ENCODE assay signal across 8 cellular contexts in genomic region chr16:84144301-84144858, GRCh38. TPM values are rescaled to one million over a fixed set of nuclear protein-coding genes. Genes with fewer than 3 reads are reported as not detected.
DNase-seq lines count a peak whose midpoint lies in the region; ATAC-seq and TF ChIP-seq lines count a peak whose summit lies in the region.

No MANE protein-coding gene starts in this region.

- no peaks in the 10 kb centered on the region for H4K20me1 ChIP-seq in H9 (ENCODE audit: control insufficient read depth, insufficient read depth, insufficient read length)

- H3K9me3 Mint-ChIP-seq in H9 = peaks cover 0 to 9% of the 10 kb centered on the region in 2 experiments; a peak in 1 of 5 replicates

- peaks cover 16 to 23% of the 10 kb centered on the region in 2 experiments for H3K4me1 Mint-ChIP-seq in H9

- no CpG with 5 or more reads among the region's 37 CpGs for WGBS in H9 (ENCODE audit: extremely low coverage, insufficient read length, low lambda C conversion rate)
- 2% methylated on average over 37 of the region's 37 CpGs for WGBS in right cardiac atrium
- WGBS in sigmoid colon, 2 donors = 1% methylated on average over 37 of the region's 37 CpGs

- peaks cover 16% of the 10 kb centered on the region for H3K27me3 Mint-ChIP-seq in H9 (ENCODE audit: low read depth)

- no peak for TF ChIP-seq POLR2A in sigmoid colon (IDR thresholded peaks at IDR 0.05)

- H3K79me2 ChIP-seq in H9 (ENCODE audit: insufficient read depth, low read length) = peaks cover 4% of the 10 kb centered on the region; the same call in 1 of the 2 replicates

- no peak overlapping the region for H3K23ac ChIP-seq in H9 (ENCODE audit: insufficient read length, low read depth, low read length)

- H3K4me1 ChIP-seq in H9 (ENCODE audit: insufficient read depth, low read length) = peaks cover 1% of the 10 kb centered on the region; the same call in 1 of the 2 replicates
- peaks cover 6% of the 10 kb centered on the region for H3K4me1 ChIP-seq in adipocyte (ENCODE audit: control insufficient read depth, insufficient read depth, low read length)
- H3K4me1 ChIP-seq in right cardiac atrium (ENCODE audit: control insufficient read depth, insufficient read depth, low read length) = no peaks in the 10 kb centered on the region
- peaks cover 0 to 29% (median 17%) of the 10 kb centered on the region in 4 donors for H3K4me1 ChIP-seq in sigmoid colon

- no peak overlapping the region for H3K4ac ChIP-seq in H9 (ENCODE audit: low read depth, low read length)

- H2BK20ac ChIP-seq in H9 (ENCODE audit: low read depth, low read length, poor library complexity, severe bottlenecking) = no peak overlapping the region

- no peak overlapping the region for H3K18ac ChIP-seq in H9 (ENCODE audit: insufficient read length, low read depth, low read length)

- no peak overlapping the region for H2BK15ac ChIP-seq in H9 (ENCODE audit: low read depth, low read length)

- H3K56ac ChIP-seq in H9 (ENCODE audit: insufficient read length, low read depth, low read length) = no peak overlapping the region

- intact Hi-C loops in right cardiac atrium (cut with DNase I) (no loop called here), sigmoid colon (cut with DNase I) (loop anchor here (2.0 kb wide), 1 partner anchor 28 kb away; the partner anchor contains the start of gene MBTPS1)

- peak overlapping the region; percentile 77 for H3K4me2 ChIP-seq in H9 (ENCODE audit: insufficient read depth, insufficient read length, low read length)

- H3K23me2 ChIP-seq in H9 (ENCODE audit: insufficient read length, low read depth, low read length, poor library complexity, severe bottlenecking) = peaks cover 9% of the 10 kb centered on the region

- no peak overlapping the region for H2BK12ac ChIP-seq in H9 (ENCODE audit: insufficient read length, low read depth, low read length)

- H3K79me1 ChIP-seq in H9 (ENCODE audit: insufficient read depth, low read depth, low read length, poor library complexity, severe bottlenecking) = peaks cover 3% of the 10 kb centered on the region

- ATAC-seq in right cardiac atrium (peak; percentile 30 to 53), GM19324 (IDR thresholded peaks at IDR 0.05; ENCODE audit: low FRiP score, unreplicated experiment) (no peak)

- H3K4me3 ChIP-seq in adipocyte (ENCODE audit: low read length) (peak overlapping the region; percentile 93), right cardiac atrium (ENCODE audit: low read length) (peak overlapping the region; percentile 96), sigmoid colon (peak overlapping the region; percentile 97 to 99 (median 98))

- H3K36me3 Mint-ChIP-seq in H9 (ENCODE audit: insufficient read depth in 1 of 3, low read depth in 3 of 3) = peaks cover 4 to 18% (median 6%) of the 10 kb centered on the region in 3 experiments; a peak in 6 of 7 replicates

- no peak overlapping the region for H2AFZ ChIP-seq in H9 (ENCODE audit: low read length)

- DNase-seq in COLO668 (lab: John Stamatoyannopoulos, UW; ENCODE audit: unreplicated experiment) (peak; percentile 46), H9 (no peak), SK-N-DZ (ENCODE audit: low spot score) (peak; percentile 36), adipocyte (ENCODE audit: low read depth) (peak; percentile 59), right cardiac atrium (peak in 2 of 3 donors; percentile 63 to 66), sigmoid colon (no peak), SKM-1 treated with dmso at 0.1 percent for 144 hours (lab: John Stamatoyannopoulos, UW; ENCODE audit: unreplicated experiment) (no peak)

- peak overlapping the region; percentile 76 to 91 (median 87); a peak in 5 of 7 replicates for H3K27ac Mint-ChIP-seq in H9

- TF ChIP-seq CTCF in H9 (conservative IDR thresholded peaks at IDR 0.05) (no peak), sigmoid colon (IDR thresholded peaks at IDR 0.05) (no peak)

- no peak overlapping the region for H2AK5ac ChIP-seq in H9 (ENCODE audit: insufficient read length, low read length)

- no peak overlapping the region for H3T11ph ChIP-seq in H9 (ENCODE audit: low read length)

- H3K36me3 ChIP-seq in adipocyte (ENCODE audit: control insufficient read depth, insufficient read depth, low read length, severe bottlenecking) (no peaks in the 10 kb centered on the region), sigmoid colon (no peaks in the 10 kb centered on the region)

- H2BK120ac ChIP-seq in H9 (ENCODE audit: low read depth, low read length, poor library complexity, severe bottlenecking) = no peak overlapping the region

- no peaks in the 10 kb centered on the region for H3K9me3 ChIP-seq in H9 (ENCODE audit: control insufficient read depth, low read depth, low read length)
- no peaks in the 10 kb centered on the region for H3K9me3 ChIP-seq in adipocyte (ENCODE audit: control insufficient read depth, low read length)
- no peaks in the 10 kb centered on the region for H3K9me3 ChIP-seq in right cardiac atrium (ENCODE audit: control insufficient read depth, low read length)
- H3K9me3 ChIP-seq in sigmoid colon = no peaks in the 10 kb centered on the region

- H3K27ac ChIP-seq in H9 (ENCODE audit: insufficient read length, low read depth, low read length) = no peak overlapping the region
- H3K27ac ChIP-seq in right cardiac atrium (ENCODE audit: low read length) = no peak overlapping the region
- H3K27ac ChIP-seq in sigmoid colon = peak overlapping the region; percentile 75 to 85 (median 80)

- H4K5ac ChIP-seq in H9 (ENCODE audit: insufficient read length, low read depth, low read length) = no peak overlapping the region

- no peak overlapping the region for H4K8ac ChIP-seq in H9 (replicated peaks; ENCODE audit: insufficient read length, low read depth, low read length)

- no peak overlapping the region for H2BK5ac ChIP-seq in H9 (ENCODE audit: insufficient read length, low read length)

- H3K14ac ChIP-seq in H9 (ENCODE audit: insufficient read depth, low read length) = no peak overlapping the region

- no peak for TF ChIP-seq EP300 in sigmoid colon (IDR thresholded peaks at IDR 0.05)

- no peaks in the 10 kb centered on the region for H3K27me3 ChIP-seq in H9 (ENCODE audit: insufficient read depth, low read length)
- peaks cover 10% of the 10 kb centered on the region for H3K27me3 ChIP-seq in adipocyte (replicated peaks; ENCODE audit: control insufficient read depth, insufficient read depth, low read length)
- no peaks in the 10 kb centered on the region for H3K27me3 ChIP-seq in right cardiac atrium (ENCODE audit: control insufficient read depth, insufficient read depth)
- no peaks in the 10 kb centered on the region for H3K27me3 ChIP-seq in sigmoid colon

- H3K9ac ChIP-seq in H9 (ENCODE audit: extremely low read depth, insufficient read length, low read length) = peak overlapping the region; percentile 16
- H3K9ac ChIP-seq in adipocyte (ENCODE audit: low read length) = peak overlapping the region; percentile 88

- H4K91ac ChIP-seq in H9 (ENCODE audit: insufficient read length, low read depth, low read length) = no peak overlapping the region

- peak overlapping the region; percentile 95 to 99 for H3K4me3 Mint-ChIP-seq in H9

RNA-seq across cellular contexts. Expression of gene HSDL1, which starts 0.6 kb away (rescaled TPM):
- total RNA-seq in H9 (2021) = 34.2 and 38.2 TPM in 2 replicates
- polyA plus RNA-seq in SK-N-DZ (2014; cell fraction: cytosol; rRNA removed) = 67.1 and 79.0 TPM in 2 replicates
- polyA plus RNA-seq in SK-N-DZ (2014; cell fraction: nucleus; rRNA removed) = 38.2 and 46.6 TPM in 2 replicates
- total RNA-seq in right cardiac atrium = 10 to 100 TPM; 19.8 to 34.8 (median 26.5) TPM
- 15.0 TPM for polyA plus RNA-seq in right cardiac atrium
- total RNA-seq in sigmoid colon = 10 to 100 TPM; 11.4 to 27.8 (median 18.4) TPM
- 1 to 10 TPM; 5.3 to 7.9 (median 6.6) TPM for polyA plus RNA-seq in sigmoid colon

RNA-seq across cellular contexts. Expression of gene DNAAF1, which starts 0.7 kb away (rescaled TPM):
- total RNA-seq in H9 (2021) (0.15 TPM in 1 of 2 replicates, not detected in the other), right cardiac atrium (under 1 TPM in 2 of 4 donors, not detected in 2; 0.14 to 0.28 TPM), sigmoid colon (under 1 TPM in 1 of 4 donors, not detected in 3; 0.36 TPM)
- not detected in 2 replicates for polyA plus RNA-seq in SK-N-DZ (2014; cell fraction: cytosol; rRNA removed)
- not detected in 2 replicates for polyA plus RNA-seq in SK-N-DZ (2014; cell fraction: nucleus; rRNA removed)
- polyA plus RNA-seq in right cardiac atrium (0.68 TPM), sigmoid colon (under 1 TPM in 1 of 3 donors, not detected in 2; 0.15 TPM)

RNA-seq across cellular contexts. Expression of gene MBTPS1, which starts 27.6 kb away (rescaled TPM):
- total RNA-seq in H9 (2021) (46.8 and 48.7 TPM in 2 replicates), right cardiac atrium (100 to 1,000 TPM in 2 of 4 donors, 10 to 100 TPM in 2; 88.1 to 112 (median 102) TPM), sigmoid colon (10 to 100 TPM; 69.3 to 83.6 (median 79.3) TPM)
- polyA plus RNA-seq in SK-N-DZ (2014; cell fraction: cytosol; rRNA removed) = 54.8 and 67.5 TPM in 2 replicates
- 92.2 and 143 TPM in 2 replicates for polyA plus RNA-seq in SK-N-DZ (2014; cell fraction: nucleus; rRNA removed)
- polyA plus RNA-seq in right cardiac atrium (59.3 TPM), sigmoid colon (10 to 100 TPM; 13.6 to 48.7 (median 23.4) TPM)

RNA-seq across cellular contexts. Expression of gene TAF1C, which starts 42.5 kb away (rescaled TPM):
- total RNA-seq in H9 (2021) (78.6 and 81.3 TPM in 2 replicates), right cardiac atrium (10 to 100 TPM; 26.0 to 31.1 (median 28.4) TPM), sigmoid colon (10 to 100 TPM; 19.6 to 49.0 (median 30.0) TPM)
- 55.5 and 64.8 TPM in 2 replicates for polyA plus RNA-seq in SK-N-DZ (2014; cell fraction: cytosol; rRNA removed)
- polyA plus RNA-seq in SK-N-DZ (2014; cell fraction: nucleus; rRNA removed) = 308 and 445 TPM in 2 replicates
- polyA plus RNA-seq in right cardiac atrium (36.2 TPM), sigmoid colon (10 to 100 TPM in 1 of 3 donors, 1 to 10 TPM in 2; 5.4 to 44.7 (median 6.0) TPM)

RNA-seq across cellular contexts. Expression of gene ADAD2, which starts 46.6 kb away (rescaled TPM):
- total RNA-seq in H9 (2021) = 0.99 and 1.0 TPM in 2 replicates
- polyA plus RNA-seq in SK-N-DZ (2014; cell fraction: cytosol; rRNA removed) = 1.3 TPM in 1 of 2 replicates, not detected in the other
- polyA plus RNA-seq in SK-N-DZ (2014; cell fraction: nucleus; rRNA removed) = 0.05 and 0.58 TPM in 2 replicates
- total RNA-seq in right cardiac atrium = under 1 TPM in 3 of 4 donors, not detected in 1; 0.38 to 0.62 (median 0.60) TPM
- polyA plus RNA-seq in right cardiac atrium = 2.9 TPM
- total RNA-seq in sigmoid colon = under 1 TPM in 2 of 4 donors, not detected in 2; 0.36 to 0.83 TPM
- polyA plus RNA-seq in sigmoid colon = under 1 TPM in 1 of 3 donors, not detected in 2; 0.29 TPM

Comparison
In these comparisons a context has a peak if more than half of its experiments do, and no peak if none do; other contexts are left out.
1. DNase-seq: peak in COLO668 (single experiment), SK-N-DZ (single experiment), adipocyte (single experiment) and right cardiac atrium (2 of 3); none in H9 (single experiment), sigmoid colon (single experiment) and SKM-1 treated with dmso at 0.1 percent for 144 hours (single experiment).
2. H3K27ac ChIP-seq: peak in sigmoid colon (4 of 4); none in H9 (single experiment) and right cardiac atrium (single experiment).
3. Peak in every context shown above with its lines, with median percentiles within 50 percentile points of each other: H3K4me3 ChIP-seq.